ENCODE assay signal across 9 cellular contexts in the genomic region with DNA sequence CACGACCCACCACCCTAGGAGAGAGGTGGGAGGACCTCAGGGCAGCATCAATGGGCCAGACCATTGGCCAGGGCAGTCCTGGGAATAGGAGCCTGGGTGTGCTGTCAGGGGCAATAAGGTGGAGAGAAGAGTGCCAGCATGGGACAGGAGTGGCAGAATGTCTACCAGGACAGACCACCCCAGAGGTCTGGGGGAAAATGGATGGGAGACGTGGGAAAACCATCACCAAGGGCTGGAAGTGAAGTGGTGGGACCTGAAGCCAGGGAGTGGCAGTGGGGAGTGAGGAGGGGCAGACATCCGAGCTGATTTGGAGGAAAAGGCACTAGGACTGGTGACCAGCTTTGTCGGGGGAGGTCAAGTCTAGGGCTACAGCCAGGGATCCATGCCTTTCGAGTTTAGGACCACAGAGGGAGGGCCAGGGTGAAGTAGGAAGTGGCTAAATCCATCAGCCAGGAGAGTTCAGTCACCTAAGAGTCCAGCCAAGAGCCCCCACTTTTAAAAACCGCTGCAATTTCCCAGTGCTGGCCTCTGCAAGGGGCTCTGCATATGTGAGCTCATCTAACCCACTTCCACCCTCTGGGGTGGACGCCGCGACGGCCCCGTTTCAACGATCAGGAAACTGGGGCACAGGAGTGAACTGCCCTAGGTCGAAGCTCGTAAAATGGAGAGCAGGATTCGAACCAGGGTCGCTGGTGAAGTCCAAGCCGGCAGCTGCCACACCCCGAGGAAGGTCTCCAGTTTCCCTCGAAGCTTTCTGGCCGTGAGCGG. TPM values are rescaled to one million over a fixed set of nuclear protein-coding genes. Genes with fewer than 3 reads are reported as not detected.
DNase-seq lines count a peak whose midpoint lies in the region; ATAC-seq, FAIRE-seq and TF ChIP-seq lines count a peak whose summit lies in the region.
"Had no signal": no experiment of that assay in that cellular context is flagged by ENCODE, and none has a peak within 500 bp of the region (broad histone marks: within the 10 kb centered on the region; RNA-seq: fewer than 3 reads in every experiment).

No MANE protein-coding gene starts in this region.

- ATAC-seq in pancreas (no peak), HG02678 (IDR thresholded peaks at IDR 0.05; ENCODE audit: unreplicated experiment) (no peak)

- no peak for DNase-seq in CD8-positive, alpha-beta memory T cell
- no peak for DNase-seq in SK-N-MC (ENCODE audit: low read depth, low spot score)
- DNase-seq in fibroblast of the aortic adventitia (ENCODE audit: low read depth): no peak
- DNase-seq in pancreas: no peak
- no peak for DNase-seq in NCI-H524 (lab: John Stamatoyannopoulos, UW)
- DNase-seq in GM13976 (ENCODE audit: low spot score): no peak
- DNase-seq in NCI-H187 treated with DMSO at 0.1 percent for 48 hours (lab: John Stamatoyannopoulos, UW): no peak

- POLR2A ChIA-PET in CD8-positive, alpha-beta memory T cell (lab: Charles Lee): no interaction called here

- peaks cover 0 to 4% (median 0%) of the 10 kb centered on the region in 3 donors for H3K36me3 Mint-ChIP-seq in CD8-positive, alpha-beta memory T cell

- peaks cover 10 to 17% (median 16%) of the 10 kb centered on the region in 3 donors for H3K4me1 Mint-ChIP-seq in CD8-positive, alpha-beta memory T cell

- TF ChIP-seq CTCF in fibroblast of the aortic adventitia (IDR thresholded peaks at IDR 0.05; ENCODE audit: insufficient read depth, low read length) (no peak), pancreas (IDR thresholded peaks at IDR 0.05) (no peak), GM13976 (IDR thresholded peaks at IDR 0.05; ENCODE audit: borderline replicate concordance, control extremely low read depth, extremely low read depth, insufficient read depth, missing control alignments) (no peak)

- peak overlapping the region in 1 of 8 donors; percentile 57 for H3K27ac Mint-ChIP-seq in CD8-positive, alpha-beta memory T cell

- intact Hi-C loops in pancreas (cut with DNase I): no loop called here

- in situ Hi-C loops in GM13976 (cut with MboI; ENCODE audit: low sequenced_read_pairs, unreplicated experiment): no loop called here

- no peak overlapping the region for H3K4me3 ChIP-seq in CD8-positive, alpha-beta memory T cell (ENCODE audit: low read length)
- H3K4me3 ChIP-seq in SK-N-MC (peak overlapping the region; percentile 75), fibroblast of the aortic adventitia (ENCODE audit: low read depth, low read length) (peak overlapping the region; percentile 80), pancreas (peak overlapping the region; percentile 35 to 71 (median 65))

- H3K27ac ChIP-seq in CD8-positive, alpha-beta memory T cell (ENCODE audit: low read depth, low read length): no peak overlapping the region
- H3K27ac ChIP-seq in SK-N-MC (no peak overlapping the region), pancreas (peak overlapping the region in 3 of 4 donors; percentile 17 to 64 (median 39))

- H3K9me3 ChIP-seq in CD8-positive, alpha-beta memory T cell (ENCODE audit: low read length): no peaks in the 10 kb centered on the region
- H3K9me3 ChIP-seq in SK-N-MC (ENCODE audit: low read depth, low read length) (no peaks in the 10 kb centered on the region), pancreas (no peaks in the 10 kb centered on the region)

- no peaks in the 10 kb centered on the region for H3K4me1 ChIP-seq in CD8-positive, alpha-beta memory T cell (ENCODE audit: insufficient read depth, low read length)
- H3K4me1 ChIP-seq in pancreas: peaks cover 0 to 7% (median 0%) of the 10 kb centered on the region in 3 donors

- no peak for FAIRE-seq in pancreas (lab: Jason Lieb, UNC)
- FAIRE-seq: TTC549 had no signal

- peaks cover 3% of the 10 kb centered on the region for H3K27me3 ChIP-seq in CD8-positive, alpha-beta memory T cell (ENCODE audit: insufficient read depth, low read length, poor library complexity, severe bottlenecking)
- H3K27me3 ChIP-seq in pancreas: no peaks in the 10 kb centered on the region

- H3K9ac ChIP-seq in SK-N-MC (ENCODE audit: insufficient read length): peak overlapping the region; percentile 62

- CTCF ChIA-PET in CD8-positive, alpha-beta memory T cell (lab: Charles Lee): no interaction called here

- no peaks in the 10 kb centered on the region for H3K36me3 ChIP-seq in CD8-positive, alpha-beta memory T cell (ENCODE audit: insufficient read depth, low read length)
- H3K36me3 ChIP-seq in SK-N-MC (ENCODE audit: insufficient read depth, low read length) (no peaks in the 10 kb centered on the region; the same call in 1 of the 2 replicates), pancreas (no peaks in the 10 kb centered on the region)

- H3K4me3 Mint-ChIP-seq in CD8-positive, alpha-beta memory T cell: peak overlapping the region; percentile 29 to 83 (median 51)

- peaks cover 35 to 39% of the 10 kb centered on the region in 2 donors for H3K27me3 Mint-ChIP-seq in CD8-positive, alpha-beta memory T cell

- H3K9me3 Mint-ChIP-seq in CD8-positive, alpha-beta memory T cell: peaks cover 0 to 8% (median 5%) of the 10 kb centered on the region in 5 donors

- WGBS in pancreas, 2 donors: 22 to 24% methylated on average over 21 of the region's 21 CpGs

RNA-seq across cellular contexts. Expression of a gene that starts 0.8 kb away (rescaled TPM):
- under 1 TPM; 0.84 to 0.92 TPM for total RNA-seq in CD8-positive, alpha-beta memory T cell
- 1.3 TPM for polyA plus RNA-seq in CD8-positive, alpha-beta memory T cell
- total RNA-seq in fibroblast of the aortic adventitia (ENCODE audit: low replicate concordance): 15.5 and 17.1 TPM in 2 replicates
- total RNA-seq in pancreas: 1 to 10 TPM; 1.2 to 4.2 (median 1.9) TPM
- 1 to 10 TPM; 1.8 to 2.6 TPM for polyA plus RNA-seq in pancreas

RNA-seq across cellular contexts. Expression of a gene that starts 3.5 kb away (rescaled TPM):
- total RNA-seq in CD8-positive, alpha-beta memory T cell: 1 to 10 TPM; 1.6 to 2.3 TPM
- polyA plus RNA-seq in CD8-positive, alpha-beta memory T cell: 0.02 TPM
- total RNA-seq in fibroblast of the aortic adventitia (ENCODE audit: low replicate concordance) (58.2 and 127 TPM in 2 replicates), pancreas (10 to 100 TPM; 10.4 to 17.8 (median 13.3) TPM)
- polyA plus RNA-seq in pancreas: 10 to 100 TPM in 1 of 2 donors, 1 to 10 TPM in 1; 2.8 to 10.3 TPM

Comparison
In these comparisons a context has a peak if more than half of its experiments do, and no peak if none do; other contexts are left out.
1. H3K27ac ChIP-seq: peak in pancreas (3 of 4); none in CD8-positive, alpha-beta memory T cell (single experiment) and SK-N-MC (single experiment).